8 cellular contexts compared by ENCODE assay signal in the genomic region with DNA sequence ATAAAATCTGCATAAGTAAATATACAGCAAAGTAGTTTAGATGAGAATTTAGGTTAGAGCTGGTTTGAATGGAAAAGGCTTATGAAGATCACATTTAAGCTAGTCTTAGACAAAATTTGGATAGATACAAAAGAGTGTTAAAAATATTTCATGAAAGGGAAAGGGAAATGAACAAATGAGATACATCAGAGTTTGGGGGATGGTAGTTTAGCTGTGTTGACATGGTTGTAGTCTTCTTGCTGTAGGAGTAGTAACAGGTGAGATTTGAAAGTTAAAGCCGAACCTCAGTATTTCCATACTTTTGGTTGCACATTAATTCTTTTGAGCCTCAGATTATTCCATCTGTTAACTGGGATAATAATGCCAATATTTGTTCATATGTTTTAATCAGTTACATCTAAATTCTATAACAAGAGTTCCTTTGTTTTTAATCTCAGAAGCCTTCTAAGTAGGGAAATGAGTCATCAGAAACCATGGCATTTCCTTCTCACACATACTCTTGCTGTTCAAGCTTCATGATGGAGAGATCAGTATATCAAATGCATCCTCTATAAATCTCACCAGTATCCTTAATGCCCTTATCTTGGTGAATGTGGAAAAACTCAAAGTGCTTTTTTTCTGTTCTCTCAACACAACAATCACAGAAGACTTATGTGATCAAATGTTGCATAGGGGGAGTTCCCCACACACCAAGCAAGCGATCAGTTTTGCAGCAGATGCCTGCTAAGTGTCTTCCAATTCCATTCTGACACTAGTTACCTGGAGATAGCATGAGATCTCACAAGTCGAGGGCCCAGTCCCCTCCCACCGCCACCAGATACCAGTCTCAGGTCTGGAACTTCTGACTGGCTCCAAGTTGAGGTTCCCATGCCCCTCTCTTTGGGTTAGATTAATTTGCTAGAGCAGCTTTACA.
DNase-seq lines count a peak whose midpoint lies in the region; ATAC-seq and TF ChIP-seq lines count a peak whose summit lies in the region.

No MANE protein-coding gene starts in this region.

- peak overlapping the region in 5 of 8 donors; percentile 2 to 65 (median 48) for H3K4me3 Mint-ChIP-seq in CD4-positive, alpha-beta memory T cell

- peaks cover 30% of the 10 kb centered on the region for H3K4me1 ChIP-seq in CD4-positive, alpha-beta memory T cell (ENCODE audit: insufficient read depth, low read length)
- H3K4me1 ChIP-seq in BE2C, result no peaks in the 10 kb centered on the region

- peak; percentile 81 for ATAC-seq in GM19452 (IDR thresholded peaks at IDR 0.05; ENCODE audit: unreplicated experiment)

- no peak overlapping the region for H3K4me3 ChIP-seq in CD4-positive, alpha-beta memory T cell (ENCODE audit: low read length in 2 of 2)
- no peak overlapping the region for H3K4me3 ChIP-seq in Jurkat, Clone E6-1 (ENCODE audit: low read length)
- H3K4me3 ChIP-seq in choroid plexus epithelial cell (ENCODE audit: low read depth, low read length), result no peak overlapping the region
- no peak overlapping the region for H3K4me3 ChIP-seq in BE2C (ENCODE audit: low read depth, low read length)
- no peak overlapping the region for H3K4me3 ChIP-seq in H7 (ENCODE audit: insufficient read depth, low read depth, low read length)

- intact Hi-C loops in CD4-positive, alpha-beta memory T cell (cut with micrococcal nuclease), result no loop called here

- no peaks in the 10 kb centered on the region for H3K27me3 Mint-ChIP-seq in CD4-positive, alpha-beta memory T cell

- no peaks in the 10 kb centered on the region for H3K27me3 ChIP-seq in CD4-positive, alpha-beta memory T cell (ENCODE audit: insufficient read depth, low read length)
- H3K27me3 ChIP-seq in BE2C (no peaks in the 10 kb centered on the region), H7 (ENCODE audit: control insufficient read depth, insufficient read depth, low read length) (no peaks in the 10 kb centered on the region)

- TF ChIP-seq CTCF in choroid plexus epithelial cell (conservative IDR thresholded peaks at IDR 0.05; ENCODE audit: low read depth, low read length) (no peak), BE2C (IDR thresholded peaks at IDR 0.05; ENCODE audit: low read depth, low read length) (no peak)

- H3K4me1 Mint-ChIP-seq in CD4-positive, alpha-beta memory T cell, result peaks cover 35 to 56% (median 44%) of the 10 kb centered on the region in 4 donors

- peak overlapping the region in 5 of 7 donors; percentile 18 to 53 (median 24) for H3K27ac Mint-ChIP-seq in CD4-positive, alpha-beta memory T cell

- no peaks in the 10 kb centered on the region for H3K9me3 ChIP-seq in CD4-positive, alpha-beta memory T cell (ENCODE audit: control insufficient read depth in 1 of 2, low read length in 2 of 2)
- no peaks in the 10 kb centered on the region for H3K9me3 ChIP-seq in BE2C

- peak in 3 of 5 donors; percentile 1 to 5 (median 5) for DNase-seq in CD4-positive, alpha-beta memory T cell
- peak; percentile 12 for DNase-seq in Jurkat, Clone E6-1 (ENCODE audit: low read depth, low spot score)
- DNase-seq in choroid plexus epithelial cell (ENCODE audit: low read depth), result peak; percentile 71
- no peak for DNase-seq in cortex of kidney (lab: John Stamatoyannopoulos, UW)
- DNase-seq in BE2C, result no peak
- DNase-seq in H7, result no peak
- no peak for DNase-seq in NCI-H1105 (lab: John Stamatoyannopoulos, UW)

- H3K36me3 Mint-ChIP-seq in CD4-positive, alpha-beta memory T cell, result no peaks in the 10 kb centered on the region

- no peak overlapping the region for H3K27ac ChIP-seq in CD4-positive, alpha-beta memory T cell (ENCODE audit: low read depth, low read length)

- no peaks in the 10 kb centered on the region for H3K36me3 ChIP-seq in CD4-positive, alpha-beta memory T cell (ENCODE audit: insufficient read depth, low read length)
- H3K36me3 ChIP-seq in BE2C, result no peaks in the 10 kb centered on the region
- H3K36me3 ChIP-seq in H7 (replicated peaks; ENCODE audit: control insufficient read depth, insufficient read depth, low read length), result no peaks in the 10 kb centered on the region

- CTCF ChIA-PET in CD4-positive, alpha-beta memory T cell (lab: Charles Lee; ENCODE audit: partially characterized antibody), result interaction anchor here (1.0 to 1.4 kb wide), 2 partner anchors 9 to 30 kb away, joined by 3 to 4 read pairs; no protein-coding TSS in a partner anchor

- POLR2A ChIA-PET in CD4-positive, alpha-beta memory T cell (lab: Charles Lee; ENCODE audit: partially characterized antibody), result no interaction called here

- no peaks in the 10 kb centered on the region for H3K9me3 Mint-ChIP-seq in CD4-positive, alpha-beta memory T cell

Comparison
In these comparisons a context has a peak if more than half of its experiments do, and no peak if none do; other contexts are left out.
1. DNase-seq: peak in CD4-positive, alpha-beta memory T cell (3 of 5), Jurkat, Clone E6-1 (single experiment) and choroid plexus epithelial cell (single experiment); none in cortex of kidney (single experiment), BE2C (single experiment), H7 (single experiment) and NCI-H1105 (single experiment).